25 cellular contexts compared by ENCODE assay signal in genomic region chr2:120977582-120978358, GRCh38.
"Had no signal": no experiment of that assay in that cellular context is flagged by ENCODE, and none has a peak within 500 bp of the region (broad histone marks: within the 10 kb centered on the region; RNA-seq: fewer than 3 reads in every experiment).

No MANE protein-coding gene starts in this region.

- H3K9me3 ChIP-seq: ascending aorta, body of pancreas had no signal

- H3K36me3 Mint-ChIP-seq: activated naive CD4-positive, alpha-beta T cell treated with anti-CD3 and anti-CD28 coated beads, Interleukin-2, amount 50 U/mL, for 24 hours; T-cell had no signal

- DNase-seq: activated CD4-positive, alpha-beta T cell treated with anti-CD3 and anti-CD28 coated beads for 48 hours; activated CD4-positive, alpha-beta T cell treated with anti-CD3 and anti-CD28 coated beads, Interleukin-2, amount 50 U/mL, for 4 hours; activated CD4-positive, CD25-positive, alpha-beta regulatory T cell treated with anti-CD3 and anti-CD28 coated beads, Interleukin-2, amount 50 U/mL, for 72 hours; activated CD8-positive, alpha-beta memory T cell treated with anti-CD3 and anti-CD28 coated beads, Interleukin-2, amount 50 U/mL, for 48 hours; activated CD8-positive, alpha-beta T cell treated with anti-CD3 and anti-CD28 coated beads, Interleukin-2, amount 10 ng/mL, durations not matched to agents 7 days and 5 days; activated T-cell treated with anti-CD3 and anti-CD28 coated beads, Interleukin-2, amount 50 U/mL, for 1 hour; body of pancreas; central memory CD4-positive, alpha-beta T cell; Kasumi-1; NCI-H1048; NCI-H146; NCI-H187 treated with DMSO at 0.1 percent for 48 hours; NCI-H345; NCI-H510A treated with DMSO at 0.1 percent for 48 hours; NCI-H69; NK-92 treated with Interleukin-12 subunit alpha and Interleukin-12 subunit beta, amount 100 ng/mL, for 24 hours; OCI-M1; SHP77 treated with DMSO at 0.1 percent for 48 hours; T-cell; T-helper 2 cell; T1000 had no signal

- H3K27ac Mint-ChIP-seq: activated CD8-positive, alpha-beta T cell treated with anti-CD3 and anti-CD28 coated beads, Interleukin-2, amount 10 ng/mL, durations not matched to agents 7 days and 5 days; activated naive CD4-positive, alpha-beta T cell treated with anti-CD3 and anti-CD28 coated beads, Interleukin-2, amount 50 U/mL, for 24 hours; T-cell had no signal

- H3K4me1 Mint-ChIP-seq: activated naive CD4-positive, alpha-beta T cell treated with anti-CD3 and anti-CD28 coated beads, Interleukin-2, amount 50 U/mL, for 24 hours; T-cell had no signal

- H3K4me3 Mint-ChIP-seq: activated CD8-positive, alpha-beta T cell treated with anti-CD3 and anti-CD28 coated beads, Interleukin-2, amount 10 ng/mL, durations not matched to agents 7 days and 5 days; activated naive CD4-positive, alpha-beta T cell treated with anti-CD3 and anti-CD28 coated beads, Interleukin-2, amount 50 U/mL, for 24 hours; T-cell had no signal

- H3K27me3 Mint-ChIP-seq: activated naive CD4-positive, alpha-beta T cell treated with anti-CD3 and anti-CD28 coated beads, Interleukin-2, amount 50 U/mL, for 24 hours; T-cell had no signal

- H3K27ac ChIP-seq: ascending aorta, body of pancreas had no signal

- H3K4me1 ChIP-seq: ascending aorta had no signal

- ATAC-seq: activated CD8-positive, alpha-beta T cell treated with anti-CD3 and anti-CD28 coated beads, Interleukin-2, amount 10 ng/mL, durations not matched to agents 7 days and 5 days; body of pancreas; K562; Panc1; T-cell had no signal

- H3K4me3 ChIP-seq: ascending aorta, body of pancreas, K562 had no signal

- H3K9me3 Mint-ChIP-seq: activated naive CD4-positive, alpha-beta T cell treated with anti-CD3 and anti-CD28 coated beads, Interleukin-2, amount 50 U/mL, for 24 hours; T-cell had no signal

- H3K27me3 ChIP-seq: ascending aorta, body of pancreas had no signal

- FAIRE-seq: K562 had no signal
